In genomic region chr16:17206712-17207111, GRCh38 we compare ENCODE assay signal across 1 cellular context.
TF ChIP-seq lines count a peak whose summit lies in the region.

No MANE protein-coding gene starts in this region.

TF ChIP-seq in IMR-90, 13 proteins besides CTCF, POLR2A, EP300 and RAD21 (continued from another document):
- TF ChIP-seq ELK1 (IDR thresholded peaks at IDR 0.05; ENCODE audit: borderline replicate concordance, low read depth, low read length) (no peak), RFX5 (IDR thresholded peaks at IDR 0.05; ENCODE audit: low read depth, low read length) (no peak), MXI1 (IDR thresholded peaks at IDR 0.05; ENCODE audit: borderline replicate concordance, low read depth, low read length) (no peak), CEBPB (IDR thresholded peaks at IDR 0.05; ENCODE audit: low read depth, low read length) (no peak), FOS (IDR thresholded peaks at IDR 0.05; ENCODE audit: low read depth, low read length) (no peak), MAFK (IDR thresholded peaks at IDR 0.05; ENCODE audit: low read depth, low read length) (no peak), MAZ (IDR thresholded peaks at IDR 0.05; ENCODE audit: borderline replicate concordance, low read depth, low read length) (no peak), RCOR1 (IDR thresholded peaks at IDR 0.05; ENCODE audit: insufficient replicate concordance, low read length) (no peak), CHD1 (IDR thresholded peaks at IDR 0.05; ENCODE audit: low read depth, low read length) (no peak), BHLHE40 (IDR thresholded peaks at IDR 0.05; ENCODE audit: low read depth, low read length) (no peak), USF2 (IDR thresholded peaks at IDR 0.05; ENCODE audit: low read depth, low read length) (no peak), SMC3 (IDR thresholded peaks at IDR 0.05; ENCODE audit: low read depth, low read length) (no peak)
TF ChIP-seq in IMR-90: peak in this region for 0.
